ENCODE assay signal across 1 cellular context in the genomic region with DNA sequence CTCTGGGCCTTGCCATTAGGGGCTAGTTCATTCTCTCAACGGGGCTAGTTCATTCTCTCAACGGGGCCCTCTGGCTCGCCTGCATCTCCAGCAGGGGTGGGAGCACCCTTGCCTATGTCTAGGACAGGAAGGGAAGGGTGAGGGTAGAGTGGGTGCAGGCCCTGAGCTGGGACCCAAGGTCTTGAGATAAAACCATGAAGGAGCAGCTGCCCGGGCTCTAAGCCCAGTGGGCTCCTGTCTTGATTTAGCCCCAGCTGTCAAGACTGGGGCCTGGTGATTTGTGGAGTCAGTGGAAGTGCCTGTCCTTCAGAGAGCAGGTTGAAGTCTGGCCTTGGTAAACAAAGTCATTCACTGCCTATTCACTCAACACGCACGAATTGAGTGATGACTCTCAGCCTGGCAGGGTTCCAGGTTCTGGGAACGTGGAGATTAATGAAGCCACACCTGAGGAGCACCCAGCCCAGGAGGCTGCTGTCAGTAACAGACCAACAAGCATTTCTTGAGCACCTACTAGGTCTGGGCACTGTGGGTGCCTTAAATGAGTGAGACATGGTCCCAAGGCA.
A peak's percentile ranks its signal among the peaks of the same experiment; 100 is the strongest.
TF ChIP-seq lines count a peak whose summit lies in the region.

No MANE protein-coding gene starts in this region.

TF ChIP-seq in K562, 482 proteins besides CTCF, POLR2A, EP300 and RAD21 (continued from another document):
- no peak for TF ChIP-seq ZNF696 (CRISPR knock-in tag; conservative IDR thresholded peaks at IDR 0.05)
- TF ChIP-seq PKNOX1 (IDR thresholded peaks at IDR 0.05): 0 out of 2 replicates have a peak, but pooled peaks have one; percentile 5
- TF ChIP-seq, protein P1, sequence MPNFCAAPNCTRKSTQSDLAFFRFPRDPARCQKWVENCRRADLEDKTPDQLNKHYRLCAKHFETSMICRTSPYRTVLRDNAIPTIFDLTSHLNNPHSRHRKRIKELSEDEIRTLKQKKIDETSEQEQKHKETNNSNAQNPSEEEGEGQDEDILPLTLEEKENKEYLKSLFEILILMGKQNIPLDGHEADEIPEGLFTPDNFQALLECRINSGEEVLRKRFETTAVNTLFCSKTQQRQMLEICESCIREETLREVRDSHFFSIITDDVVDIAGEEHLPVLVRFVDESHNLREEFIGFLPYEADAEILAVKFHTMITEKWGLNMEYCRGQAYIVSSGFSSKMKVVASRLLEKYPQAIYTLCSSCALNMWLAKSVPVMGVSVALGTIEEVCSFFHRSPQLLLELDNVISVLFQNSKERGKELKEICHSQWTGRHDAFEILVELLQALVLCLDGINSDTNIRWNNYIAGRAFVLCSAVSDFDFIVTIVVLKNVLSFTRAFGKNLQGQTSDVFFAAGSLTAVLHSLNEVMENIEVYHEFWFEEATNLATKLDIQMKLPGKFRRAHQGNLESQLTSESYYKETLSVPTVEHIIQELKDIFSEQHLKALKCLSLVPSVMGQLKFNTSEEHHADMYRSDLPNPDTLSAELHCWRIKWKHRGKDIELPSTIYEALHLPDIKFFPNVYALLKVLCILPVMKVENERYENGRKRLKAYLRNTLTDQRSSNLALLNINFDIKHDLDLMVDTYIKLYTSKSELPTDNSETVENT (CRISPR knock-in tag; IDR thresholded peaks at IDR 0.05): no peak
- TF ChIP-seq MEIS2 (IDR thresholded peaks at IDR 0.05; ENCODE audit: partially characterized antibody): peak; percentile 72
- TF ChIP-seq ZNF77 (CRISPR knock-in tag; IDR thresholded peaks at IDR 0.05): no peak
- 0 out of 2 replicates have a peak, but pooled peaks have one; percentile 24 for TF ChIP-seq BCOR (IDR thresholded peaks at IDR 0.05)
